19 cellular contexts compared by ENCODE assay signal in the genomic region with DNA sequence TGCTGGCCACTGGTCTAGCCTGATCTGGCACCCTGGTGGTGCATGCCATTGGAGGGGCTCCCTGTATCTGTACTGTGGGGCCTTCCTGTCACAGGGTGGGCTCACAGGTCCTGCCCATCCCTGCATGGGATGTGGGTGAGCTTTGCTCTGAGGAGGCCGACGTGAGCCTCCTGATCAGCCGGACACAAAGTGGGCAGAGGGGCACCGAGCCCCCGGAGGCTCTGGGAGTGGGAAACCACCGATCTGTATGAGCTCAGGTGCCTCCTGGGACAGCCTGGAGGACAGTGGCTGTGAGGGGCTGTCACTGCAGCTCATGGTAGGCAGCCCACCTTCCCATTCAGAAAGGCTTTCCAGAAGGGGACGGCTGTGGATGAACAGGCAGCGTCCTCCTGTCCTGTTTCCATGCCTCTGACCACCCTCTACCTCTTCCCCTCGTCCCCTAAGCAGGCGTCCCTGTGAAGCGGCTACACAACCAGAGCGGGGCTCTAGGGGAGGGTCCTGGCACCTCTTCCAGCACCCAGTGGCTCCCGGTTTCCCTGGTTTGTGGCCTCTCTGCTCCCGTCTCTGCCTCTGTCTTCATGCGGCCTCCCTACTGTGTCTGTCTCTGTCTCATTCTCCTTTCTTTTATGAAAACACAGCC.
DNase-seq lines count a peak whose midpoint lies in the region; ATAC-seq and TF ChIP-seq lines count a peak whose summit lies in the region.
"Had no signal": no experiment of that assay in that cellular context is flagged by ENCODE, and none has a peak within 500 bp of the region (broad histone marks: within the 10 kb centered on the region; RNA-seq: fewer than 3 reads in every experiment).

No MANE protein-coding gene starts in this region.

- H3K27me3 ChIP-seq in right cardiac atrium (ENCODE audit: control insufficient read depth, insufficient read depth): no peaks in the 10 kb centered on the region
- H3K27me3 ChIP-seq in layer of hippocampus (ENCODE audit: control insufficient read depth, insufficient read depth, low read length): no peaks in the 10 kb centered on the region
- H3K27me3 ChIP-seq in sigmoid colon: no peaks in the 10 kb centered on the region

- no peak for ATAC-seq in right cardiac atrium
- no peak for ATAC-seq in HG02852 (IDR thresholded peaks at IDR 0.05; ENCODE audit: unreplicated experiment)
- ATAC-seq: K562; stimulated activated naive CD8-positive, alpha-beta T cell treated with anti-CD3 and anti-CD28 coated beads, Interleukin-15, amount 100 ng/mL, for 72 hours had no signal

- intact Hi-C loops in right cardiac atrium (cut with DNase I): no loop called here
- intact Hi-C loops in cardiac septum (cut with DNase I): loop anchor here (5.0 kb wide), 1 partner anchor 184 kb away; a partner anchor contains a TSS
- intact Hi-C loops in sigmoid colon (cut with DNase I): loop anchor here (5.0 kb wide), 1 partner anchor 119 kb away; no protein-coding TSS in a partner anchor

- no peak for TF ChIP-seq POLR2A in sigmoid colon (IDR thresholded peaks at IDR 0.05)

- no peak overlapping the region for H3K4me3 ChIP-seq in right cardiac atrium (ENCODE audit: low read length)
- H3K4me3 ChIP-seq in sigmoid colon: no peak overlapping the region
- H3K4me3 ChIP-seq: K562 had no signal

- no peak for TF ChIP-seq EP300 in sigmoid colon (IDR thresholded peaks at IDR 0.05)

- H3K27ac ChIP-seq in right cardiac atrium (ENCODE audit: low read length) (no peak overlapping the region), layer of hippocampus (ENCODE audit: low read depth, low read length) (peak overlapping the region; percentile 95), sigmoid colon (peak overlapping the region; percentile 70 to 80 (median 76))
- H3K27ac ChIP-seq: parathyroid adenoma had no signal

- TF ChIP-seq CTCF in sigmoid colon (IDR thresholded peaks at IDR 0.05): no peak

- peak in 2 of 3 donors; percentile 33 to 45 for DNase-seq in right cardiac atrium
- no peak for DNase-seq in cardiac septum (ENCODE audit: low spot score)
- peak; percentile 57 for DNase-seq in sigmoid colon
- DNase-seq in DMS153 (lab: John Stamatoyannopoulos, UW): no peak
- DNase-seq in NCI-H1092 treated with DMSO at 0.1 percent for 48 hours (lab: John Stamatoyannopoulos, UW): no peak
- DNase-seq: CD4-positive, CD25-positive, alpha-beta regulatory T cell; GDM1; naive B cell; NCI-H146; NCI-H2171; NCI-H524 treated with DMSO at 0.1 percent for 48 hours; small intestine; stimulated activated CD4-positive, alpha-beta T cell treated with anti-CD3 and anti-CD28 coated beads, Interleukin-4, amount 100 ng/mL, for 1 hour; stimulated activated naive CD8-positive, alpha-beta T cell treated with anti-CD3 and anti-CD28 coated beads, Interleukin-15, amount 100 ng/mL, for 72 hours; T1000 had no signal

- no peaks in the 10 kb centered on the region for H3K36me3 ChIP-seq in sigmoid colon

- H3K9me3 ChIP-seq in right cardiac atrium (ENCODE audit: control insufficient read depth, low read length) (no peaks in the 10 kb centered on the region), sigmoid colon (no peaks in the 10 kb centered on the region)

- WGBS in right cardiac atrium: 90% methylated on average over 15 of the region's 15 CpGs
- 80 to 89% methylated on average over 15 of the region's 15 CpGs for WGBS in sigmoid colon, 2 donors

- H3K4me1 ChIP-seq in right cardiac atrium (ENCODE audit: control insufficient read depth, insufficient read depth, low read length) (peaks cover 9% of the 10 kb centered on the region), sigmoid colon (peaks cover 0 to 24% (median 19%) of the 10 kb centered on the region in 4 donors)
- H3K4me1 ChIP-seq: parathyroid adenoma had no signal

Comparison
In these comparisons a context has a peak if more than half of its experiments do, and no peak if none do; other contexts are left out.
1. DNase-seq: peak in right cardiac atrium (2 of 3) and sigmoid colon (single experiment); none in cardiac septum (single experiment), DMS153 (single experiment) and NCI-H1092 treated with DMSO at 0.1 percent for 48 hours (single experiment).
2. intact Hi-C loops: an anchor here in cardiac septum (5.0 kb wide) and sigmoid colon (5.0 kb wide); none called in right cardiac atrium.